Comparison of ENCODE assay signal across 21 cellular contexts in genomic region chr14:76771432-76771980, GRCh38. TPM values are rescaled to one million over a fixed set of nuclear protein-coding genes. Genes with fewer than 3 reads are reported as not detected.
A peak's percentile ranks its signal among the peaks of the same experiment; 100 is the strongest.
DNase-seq lines count a peak whose midpoint lies in the region; ATAC-seq and TF ChIP-seq lines count a peak whose summit lies in the region.
"Had no signal": no experiment of that assay in that cellular context is flagged by ENCODE, and none has a peak within 500 bp of the region (broad histone marks: within the 10 kb centered on the region; RNA-seq: fewer than 3 reads in every experiment).

No MANE protein-coding gene starts in this region.

- H3K4me1 ChIP-seq in SJCRH30 = no peaks in the 10 kb centered on the region
- peaks cover 11% of the 10 kb centered on the region for H3K4me1 ChIP-seq in GM23338 (ENCODE audit: insufficient read depth)
- H3K4me1 ChIP-seq: prostate gland had no signal

- peaks cover 3% of the 10 kb centered on the region for H3K36me3 Mint-ChIP-seq in T-helper 17 cell (ENCODE audit: low read depth)
- H3K36me3 Mint-ChIP-seq in endothelial cell (ENCODE audit: low read depth, unreplicated experiment) = peaks cover 21% of the 10 kb centered on the region
- no peaks in the 10 kb centered on the region for H3K36me3 Mint-ChIP-seq in osteocyte (ENCODE audit: unreplicated experiment)
- no peaks in the 10 kb centered on the region for H3K36me3 Mint-ChIP-seq in GM23338 (ENCODE audit: low read depth)
- H3K36me3 Mint-ChIP-seq: naive thymus-derived CD4-positive, alpha-beta T cell; T-cell had no signal

- H3K27me3 ChIP-seq in SJCRH30 (no peaks in the 10 kb centered on the region), GM23338 (ENCODE audit: insufficient read depth) (no peaks in the 10 kb centered on the region)

- H3K9me3 ChIP-seq in T-helper 17 cell (ENCODE audit: control insufficient read depth, low read length, poor library complexity, severe bottlenecking) = no peaks in the 10 kb centered on the region
- no peaks in the 10 kb centered on the region for H3K9me3 ChIP-seq in SJCRH30 (replicated peaks)
- H3K9me3 ChIP-seq: gastrocnemius medialis, lower lobe of right lung, prostate gland had no signal

- H3K9me2 ChIP-seq in GM23338 (ENCODE audit: insufficient read depth) = no peaks in the 10 kb centered on the region

- H3K27ac Mint-ChIP-seq in T-helper 17 cell = peak overlapping the region; percentile 76
- H3K27ac Mint-ChIP-seq in endothelial cell (ENCODE audit: unreplicated experiment) = peak overlapping the region; percentile 80
- H3K27ac Mint-ChIP-seq in osteocyte (ENCODE audit: unreplicated experiment) = no peak overlapping the region
- no peak overlapping the region for H3K27ac Mint-ChIP-seq in GM23338
- H3K27ac Mint-ChIP-seq: stimulated activated naive CD8-positive, alpha-beta T cell treated with anti-CD3 and anti-CD28 coated beads, Interleukin-15, Interleukin-2, amounts not matched to agents 100 ng/mL and 50 ng/mL, for 24 hours; T-cell had no signal

- H3K4me1 Mint-ChIP-seq in T-helper 17 cell (peaks cover 22% of the 10 kb centered on the region), endothelial cell (ENCODE audit: unreplicated experiment) (peaks cover 71% of the 10 kb centered on the region), osteocyte (ENCODE audit: unreplicated experiment) (peaks cover 22% of the 10 kb centered on the region), GM23338 (peaks cover 33% of the 10 kb centered on the region)

- H3K4me3 Mint-ChIP-seq in T-helper 17 cell (no peak overlapping the region), endothelial cell (ENCODE audit: unreplicated experiment) (no peak overlapping the region), osteocyte (ENCODE audit: unreplicated experiment) (no peak overlapping the region), GM23338 (no peak overlapping the region)
- H3K4me3 Mint-ChIP-seq: naive thymus-derived CD4-positive, alpha-beta T cell; stimulated activated naive CD8-positive, alpha-beta T cell treated with anti-CD3 and anti-CD28 coated beads, Interleukin-15, Interleukin-2, amounts not matched to agents 100 ng/mL and 50 ng/mL, for 24 hours; T-cell had no signal

- no peaks in the 10 kb centered on the region for H3K9me3 Mint-ChIP-seq in endothelial cell (ENCODE audit: unreplicated experiment)
- H3K9me3 Mint-ChIP-seq in osteocyte (ENCODE audit: unreplicated experiment) = no peaks in the 10 kb centered on the region
- H3K9me3 Mint-ChIP-seq in GM23338 = 0 out of 3 replicates have a peak, but pooled peaks cover 4% of the 10 kb centered on the region
- H3K9me3 Mint-ChIP-seq: naive thymus-derived CD4-positive, alpha-beta T cell; stimulated activated naive CD8-positive, alpha-beta T cell treated with anti-CD3 and anti-CD28 coated beads, Interleukin-15, Interleukin-2, amounts not matched to agents 100 ng/mL and 50 ng/mL, for 24 hours; T-cell had no signal

- H3K27me3 Mint-ChIP-seq in T-helper 17 cell (no peaks in the 10 kb centered on the region), endothelial cell (ENCODE audit: unreplicated experiment) (peaks cover 19% of the 10 kb centered on the region), osteocyte (ENCODE audit: unreplicated experiment) (no peaks in the 10 kb centered on the region), GM23338 (ENCODE audit: insufficient read depth, low read depth, poor library complexity) (peaks cover 12% of the 10 kb centered on the region)
- H3K27me3 Mint-ChIP-seq: stimulated activated naive CD8-positive, alpha-beta T cell treated with anti-CD3 and anti-CD28 coated beads, Interleukin-15, Interleukin-2, amounts not matched to agents 100 ng/mL and 50 ng/mL, for 24 hours had no signal

- H2AFZ ChIP-seq in GM23338 = no peak overlapping the region

- no peaks in the 10 kb centered on the region for H4K20me1 ChIP-seq in GM23338 (replicated peaks; ENCODE audit: insufficient read depth)

- no peaks in the 10 kb centered on the region for H3K36me3 ChIP-seq in SJCRH30
- no peaks in the 10 kb centered on the region for H3K36me3 ChIP-seq in GM23338 (ENCODE audit: insufficient read depth)
- H3K36me3 ChIP-seq: gastrocnemius medialis, lower lobe of right lung, prostate gland had no signal

- H3K4me3 ChIP-seq in SJCRH30 (no peak overlapping the region), GM23338 (no peak overlapping the region)
- H3K4me3 ChIP-seq: gastrocnemius medialis, lower lobe of right lung, prostate gland had no signal

- H3F3A ChIP-seq in GM23338 (replicated peaks; ENCODE audit: low read depth) = no peaks in the 10 kb centered on the region

- no peak for ATAC-seq in T-helper 17 cell
- no peak for ATAC-seq in GM23338
- ATAC-seq: gastrocnemius medialis; lower lobe of right lung; naive thymus-derived CD4-positive, alpha-beta T cell; T-cell had no signal

- TF ChIP-seq CTCF in endothelial cell (IDR thresholded peaks at IDR 0.05; ENCODE audit: unreplicated experiment) (no peak), osteocyte (IDR thresholded peaks at IDR 0.05) (no peak), GM23338 (conservative IDR thresholded peaks at IDR 0.05; ENCODE audit: low read depth in 2 of 2) (no peak)

- H3K27ac ChIP-seq in SJCRH30 (no peak overlapping the region), GM23338 (ENCODE audit: low read depth) (no peak overlapping the region)
- H3K27ac ChIP-seq: RWPE1 had no signal

- H3K4me2 ChIP-seq in GM23338 = no peak overlapping the region

- DNase-seq in Ammon's horn (ENCODE audit: low spot score) (peak; percentile 7), T-helper 17 cell (no peak), endothelial cell (ENCODE audit: low spot score) (no peak), osteocyte (ENCODE audit: extremely low spot score, unreplicated experiment) (peak; percentile 56), SJCRH30 (no peak), AG20443 (ENCODE audit: low spot score) (no peak), GM23338 (ENCODE audit: low spot score) (no peak), NCI-H1694 treated with DMSO at 0.1 percent for 48 hours (lab: John Stamatoyannopoulos, UW) (no peak)
- DNase-seq: activated CD4-positive, CD25-positive, alpha-beta regulatory T cell; activated naive CD4-positive, alpha-beta T cell; COR-L47; gastrocnemius medialis; lower lobe of right lung; NCI-H82 had no signal

- no peaks in the 10 kb centered on the region for H3K79me2 ChIP-seq in GM23338 (replicated peaks; ENCODE audit: insufficient read depth)

TF ChIP-seq in GM23338, 12 proteins besides CTCF, POLR2A, EP300 and RAD21 (continues in another document):
- TF ChIP-seq, protein P1, sequence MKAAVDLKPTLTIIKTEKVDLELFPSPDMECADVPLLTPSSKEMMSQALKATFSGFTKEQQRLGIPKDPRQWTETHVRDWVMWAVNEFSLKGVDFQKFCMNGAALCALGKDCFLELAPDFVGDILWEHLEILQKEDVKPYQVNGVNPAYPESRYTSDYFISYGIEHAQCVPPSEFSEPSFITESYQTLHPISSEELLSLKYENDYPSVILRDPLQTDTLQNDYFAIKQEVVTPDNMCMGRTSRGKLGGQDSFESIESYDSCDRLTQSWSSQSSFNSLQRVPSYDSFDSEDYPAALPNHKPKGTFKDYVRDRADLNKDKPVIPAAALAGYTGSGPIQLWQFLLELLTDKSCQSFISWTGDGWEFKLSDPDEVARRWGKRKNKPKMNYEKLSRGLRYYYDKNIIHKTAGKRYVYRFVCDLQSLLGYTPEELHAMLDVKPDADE (IDR thresholded peaks at IDR 0.05) = no peak
- no peak for TF ChIP-seq CREB1 (CRISPR knock-in tag; IDR thresholded peaks at IDR 0.05; ENCODE audit: low read depth)

RNA-seq across cellular contexts. Expression of gene VASH1, which starts 10.2 kb away (rescaled TPM):
- total RNA-seq in T-helper 17 cell = 10 to 100 TPM; 11.7 to 16.8 TPM
- 166 TPM for total RNA-seq in endothelial cell (ENCODE audit: unreplicated experiment)
- total RNA-seq in osteocyte = 18.9 and 19.5 TPM in 2 replicates
- 11.1 and 11.5 TPM in 2 replicates for total RNA-seq in SJCRH30 (2014; rRNA removed; shearing (Covaris generic))
- 2.8 and 3.7 TPM in 2 replicates for total RNA-seq in GM23338 (2014; rRNA removed; shearing (Covaris generic))
- polyA plus RNA-seq in GM23338 (2016; fragmentation: Nextera tagmentation; extraction: Ambion mirVana) = 0.78 and 1.4 TPM in 2 replicates

RNA-seq across cellular contexts. Expression of gene ANGEL1, which starts 41.2 kb away (rescaled TPM):
- total RNA-seq in T-helper 17 cell (10 to 100 TPM; 11.9 to 14.0 TPM), endothelial cell (ENCODE audit: unreplicated experiment) (22.6 TPM), osteocyte (18.7 and 19.7 TPM in 2 replicates)
- 15.8 and 18.3 TPM in 2 replicates for total RNA-seq in SJCRH30 (2014; rRNA removed; shearing (Covaris generic))
- 22.2 and 31.6 TPM in 2 replicates for total RNA-seq in GM23338 (2014; rRNA removed; shearing (Covaris generic))
- polyA plus RNA-seq in GM23338 (2016; fragmentation: Nextera tagmentation; extraction: Ambion mirVana) = 4.6 and 5.3 TPM in 2 replicates

RNA-seq across cellular contexts. Expression of gene LRRC74A, which starts 54.7 kb away (rescaled TPM):
- total RNA-seq in T-helper 17 cell (not detected), endothelial cell (ENCODE audit: unreplicated experiment) (not detected), osteocyte (not detected in 2 replicates)
- total RNA-seq in SJCRH30 (2014; rRNA removed; shearing (Covaris generic)) = not detected in 2 replicates
- not detected in 2 replicates for total RNA-seq in GM23338 (2014; rRNA removed; shearing (Covaris generic))
- not detected in 2 replicates for polyA plus RNA-seq in GM23338 (2016; fragmentation: Nextera tagmentation; extraction: Ambion mirVana)
- total RNA-seq: epithelial cell of proximal tubule; gastrocnemius medialis; HT1080; lower lobe of right lung; naive thymus-derived CD4-positive, alpha-beta T cell; T-cell had no signal
- polyA plus RNA-seq: naive thymus-derived CD4-positive, alpha-beta T cell had no signal

Comparison
In these comparisons a context has a peak if more than half of its experiments do, and no peak if none do; other contexts are left out.
1. DNase-seq: peak in Ammon's horn (single experiment) and osteocyte (single experiment); none in T-helper 17 cell (0 of 3), endothelial cell (single experiment), SJCRH30 (0 of 2), AG20443 (single experiment), GM23338 (single experiment) and NCI-H1694 treated with DMSO at 0.1 percent for 48 hours (single experiment).
2. H3K27ac Mint-ChIP-seq: peak in T-helper 17 cell (single experiment) and endothelial cell (single experiment); none in osteocyte (single experiment) and GM23338 (single experiment).